18 cellular contexts compared by ENCODE assay signal in genomic region chr18:50902797-50903196, GRCh38. TPM values are rescaled to one million over a fixed set of nuclear protein-coding genes. Genes with fewer than 3 reads are reported as not detected.
DNase-seq lines count a peak whose midpoint lies in the region; ATAC-seq and TF ChIP-seq lines count a peak whose summit lies in the region.
"Had no signal": no experiment of that assay in that cellular context is flagged by ENCODE, and none has a peak within 500 bp of the region (broad histone marks: within the 10 kb centered on the region; RNA-seq: fewer than 3 reads in every experiment).

No MANE protein-coding gene starts in this region.

- H2BK15ac ChIP-seq in H9 (ENCODE audit: low read depth, low read length) = no peak overlapping the region

- H3K23ac ChIP-seq in H9 (ENCODE audit: insufficient read length, low read depth, low read length) = no peak overlapping the region

- no peak overlapping the region for H4K91ac ChIP-seq in H9 (ENCODE audit: insufficient read length, low read depth, low read length)

- H3K4ac ChIP-seq in H9 (ENCODE audit: low read depth, low read length) = no peak overlapping the region

- no peak overlapping the region for H3K18ac ChIP-seq in H9 (ENCODE audit: insufficient read length, low read depth, low read length)

- in situ Hi-C loops in GM13977 (cut with MboI; ENCODE audit: low pct_unique_long_range_greater_than_20kb, low sequenced_read_pairs, unreplicated experiment) = no loop called here

- H3K36me3 Mint-ChIP-seq in activated naive CD4-positive, alpha-beta T cell treated with anti-CD3 and anti-CD28 coated beads, Interleukin-2, amount 50 U/mL, for 24 hours = peaks cover 42% of the 10 kb centered on the region
- H3K36me3 Mint-ChIP-seq in activated T-helper 2 cell treated with anti-CD3 and anti-CD28 coated beads, Interferon-gamma antibody, Interleukin-2, Interleukin-4, amounts not matched to agents 10 μg/mL and 5 μg/mL and 100 μg/mL, durations not matched to agents 14 hours and 24 hours and 36 hours (ENCODE audit: low read depth) = peaks cover 74% of the 10 kb centered on the region
- peaks cover 49 to 60% (median 56%) of the 10 kb centered on the region in 3 experiments for H3K36me3 Mint-ChIP-seq in H9 (ENCODE audit: insufficient read depth in 1 of 3, low read depth in 3 of 3)

- H4K5ac ChIP-seq in H9 (ENCODE audit: insufficient read length, low read depth, low read length) = no peak overlapping the region

- no peak overlapping the region for H2AK5ac ChIP-seq in H9 (ENCODE audit: insufficient read length, low read length)

- no peaks in the 10 kb centered on the region for H3K4me1 ChIP-seq in upper lobe of right lung
- H3K4me1 ChIP-seq in H9 (ENCODE audit: insufficient read depth, low read length) = no peaks in the 10 kb centered on the region

- no CpG with 5 or more reads among the region's 1 CpG for WGBS in H9 (ENCODE audit: extremely low coverage, insufficient read length, low lambda C conversion rate)

- H3K9me3 Mint-ChIP-seq in activated naive CD4-positive, alpha-beta T cell treated with anti-CD3 and anti-CD28 coated beads, Interleukin-2, amount 50 U/mL, for 24 hours = no peaks in the 10 kb centered on the region
- peaks cover 25% of the 10 kb centered on the region for H3K9me3 Mint-ChIP-seq in activated T-helper 2 cell treated with anti-CD3 and anti-CD28 coated beads, Interferon-gamma antibody, Interleukin-2, Interleukin-4, amounts not matched to agents 10 μg/mL and 5 μg/mL and 100 μg/mL, durations not matched to agents 14 hours and 24 hours and 36 hours
- peaks cover 17 to 27% of the 10 kb centered on the region in 2 experiments for H3K9me3 Mint-ChIP-seq in H9

- no peak overlapping the region for H3K4me3 ChIP-seq in upper lobe of right lung
- H3K4me3 ChIP-seq: GM23248 had no signal

- ATAC-seq in upper lobe of right lung = peak; percentile 54
- ATAC-seq: HCT116, T-cell had no signal

- H2BK5ac ChIP-seq in H9 (ENCODE audit: insufficient read length, low read length) = no peak overlapping the region

- H3K4me3 Mint-ChIP-seq in activated naive CD4-positive, alpha-beta T cell treated with anti-CD3 and anti-CD28 coated beads, Interleukin-2, amount 50 U/mL, for 24 hours = no peak overlapping the region
- H3K4me3 Mint-ChIP-seq in activated T-helper 2 cell treated with anti-CD3 and anti-CD28 coated beads, Interferon-gamma antibody, Interleukin-2, Interleukin-4, amounts not matched to agents 10 μg/mL and 5 μg/mL and 100 μg/mL, durations not matched to agents 14 hours and 24 hours and 36 hours (ENCODE audit: low read depth) = no peak overlapping the region
- H3K4me3 Mint-ChIP-seq in H9 = no peak overlapping the region
- H3K4me3 Mint-ChIP-seq: T-cell had no signal

- peaks cover 40% of the 10 kb centered on the region for H3K4me1 Mint-ChIP-seq in activated naive CD4-positive, alpha-beta T cell treated with anti-CD3 and anti-CD28 coated beads, Interleukin-2, amount 50 U/mL, for 24 hours
- H3K4me1 Mint-ChIP-seq in activated T-helper 2 cell treated with anti-CD3 and anti-CD28 coated beads, Interferon-gamma antibody, Interleukin-2, Interleukin-4, amounts not matched to agents 10 μg/mL and 5 μg/mL and 100 μg/mL, durations not matched to agents 14 hours and 24 hours and 36 hours (ENCODE audit: low read depth) = peaks cover 17% of the 10 kb centered on the region
- peaks cover 4 to 10% of the 10 kb centered on the region in 2 experiments for H3K4me1 Mint-ChIP-seq in H9

- H3K36me3 ChIP-seq in upper lobe of right lung = no peaks in the 10 kb centered on the region

- TF ChIP-seq CTCF in upper lobe of right lung (IDR thresholded peaks at IDR 0.05) (no peak), GM13977 (IDR thresholded peaks at IDR 0.05; ENCODE audit: extremely low read depth, insufficient read depth, missing control alignments) (no peak), H9 (conservative IDR thresholded peaks at IDR 0.05) (no peak)

- no peak overlapping the region for H2BK120ac ChIP-seq in H9 (ENCODE audit: low read depth, low read length, poor library complexity, severe bottlenecking)

- H3K27me3 ChIP-seq in upper lobe of right lung (no peaks in the 10 kb centered on the region), H9 (ENCODE audit: insufficient read depth, low read length) (no peaks in the 10 kb centered on the region)

- DNase-seq in activated naive CD4-positive, alpha-beta T cell treated with Interleukin-2 at 50 U/mL for 16 hours = no peak
- DNase-seq in HuH-7 (ENCODE audit: low spot score) (peak; percentile 20), upper lobe of right lung (no peak), erythroblast (lab: John Stamatoyannopoulos, UW) (no peak), GM13977 (ENCODE audit: low spot score) (no peak), H9 (no peak)
- DNase-seq in activated T-helper 2 cell treated with anti-CD3 and anti-CD28 coated beads, Interferon-gamma antibody, Interleukin-2, Interleukin-4, amounts not matched to agents 10 μg/mL and 5 μg/mL and 100 μg/mL, durations not matched to agents 14 hours and 24 hours and 36 hours (ENCODE audit: low spot score) = no peak
- DNase-seq: DMS79 treated with DMSO at 0.1 percent for 48 hours, GM23248, NCI-H1048, NCI-H1694, NCI-H2171, SK-N-SH, T-cell had no signal

- intact Hi-C loops in activated T-helper 2 cell treated with anti-CD3 and anti-CD28 coated beads, Interferon-gamma antibody, Interleukin-2, Interleukin-4, amounts not matched to agents 10 μg/mL and 5 μg/mL and 100 μg/mL, durations not matched to agents 14 hours and 24 hours and 36 hours (cut with micrococcal nuclease) = loop anchor here (5.0 kb wide), 1 partner anchor 40 kb away; no protein-coding TSS in a partner anchor
- intact Hi-C loops in upper lobe of right lung (cut with DNase I) = no loop called here

- H3K14ac ChIP-seq in H9 (ENCODE audit: insufficient read depth, low read length) = no peak overlapping the region

- H3K9ac ChIP-seq in H9 (ENCODE audit: extremely low read depth, insufficient read length, low read length) = no peak overlapping the region
- H3K9ac ChIP-seq: GM23248, KMS-11, SK-N-SH had no signal

- no peak for TF ChIP-seq POLR2A in erythroblast (IDR thresholded peaks at IDR 0.05; ENCODE audit: low read length)

- peak overlapping the region; percentile 11 for H3K27ac Mint-ChIP-seq in activated naive CD4-positive, alpha-beta T cell treated with anti-CD3 and anti-CD28 coated beads, Interleukin-2, amount 50 U/mL, for 24 hours
- peak overlapping the region; percentile 47 for H3K27ac Mint-ChIP-seq in activated T-helper 2 cell treated with anti-CD3 and anti-CD28 coated beads, Interferon-gamma antibody, Interleukin-2, Interleukin-4, amounts not matched to agents 10 μg/mL and 5 μg/mL and 100 μg/mL, durations not matched to agents 14 hours and 24 hours and 36 hours
- peak overlapping the region in 1 of 3 experiments; percentile 12; a peak in 1 of 7 replicates for H3K27ac Mint-ChIP-seq in H9
- H3K27ac Mint-ChIP-seq: T-cell had no signal

- peaks cover 2% of the 10 kb centered on the region for H3K79me1 ChIP-seq in H9 (ENCODE audit: insufficient read depth, low read depth, low read length, poor library complexity, severe bottlenecking)

- no peaks in the 10 kb centered on the region for H3K27me3 Mint-ChIP-seq in activated naive CD4-positive, alpha-beta T cell treated with anti-CD3 and anti-CD28 coated beads, Interleukin-2, amount 50 U/mL, for 24 hours
- no peaks in the 10 kb centered on the region for H3K27me3 Mint-ChIP-seq in activated T-helper 2 cell treated with anti-CD3 and anti-CD28 coated beads, Interferon-gamma antibody, Interleukin-2, Interleukin-4, amounts not matched to agents 10 μg/mL and 5 μg/mL and 100 μg/mL, durations not matched to agents 14 hours and 24 hours and 36 hours (ENCODE audit: low read depth)
- no peaks in the 10 kb centered on the region for H3K27me3 Mint-ChIP-seq in H9 (ENCODE audit: low read depth)
- H3K27me3 Mint-ChIP-seq: T-cell had no signal

- H2BK12ac ChIP-seq in H9 (ENCODE audit: insufficient read length, low read depth, low read length) = no peak overlapping the region

- H3K56ac ChIP-seq in H9 (ENCODE audit: insufficient read length, low read depth, low read length) = no peak overlapping the region

- H3K27ac ChIP-seq in upper lobe of right lung (no peak overlapping the region), H9 (ENCODE audit: insufficient read length, low read depth, low read length) (no peak overlapping the region)
- H3K27ac ChIP-seq: C4-2B, GM23248, KMS-11 had no signal

- no peaks in the 10 kb centered on the region for H4K20me1 ChIP-seq in H9 (ENCODE audit: control insufficient read depth, insufficient read depth, insufficient read length)

- no peaks in the 10 kb centered on the region for H3K9me3 ChIP-seq in upper lobe of right lung
- peaks cover 7% of the 10 kb centered on the region for H3K9me3 ChIP-seq in H9 (ENCODE audit: control insufficient read depth, low read depth, low read length)
- H3K9me3 ChIP-seq: SK-N-SH had no signal

- H3T11ph ChIP-seq in H9 (ENCODE audit: low read length) = no peak overlapping the region

- H2AFZ ChIP-seq in H9 (ENCODE audit: low read length) = no peak overlapping the region
- H2AFZ ChIP-seq: GM23248 had no signal

- H4K8ac ChIP-seq in H9 (replicated peaks; ENCODE audit: insufficient read length, low read depth, low read length) = no peak overlapping the region

- H3K79me2 ChIP-seq in H9 (ENCODE audit: insufficient read depth, low read length) = no peaks in the 10 kb centered on the region

- no peak overlapping the region for H2BK20ac ChIP-seq in H9 (ENCODE audit: low read depth, low read length, poor library complexity, severe bottlenecking)

- no peaks in the 10 kb centered on the region for H3K23me2 ChIP-seq in H9 (ENCODE audit: insufficient read length, low read depth, low read length, poor library complexity, severe bottlenecking)

- H3K4me2 ChIP-seq in H9 (ENCODE audit: insufficient read depth, insufficient read length, low read length) = no peak overlapping the region
- H3K4me2 ChIP-seq: KMS-11, SK-N-SH had no signal

RNA-seq across cellular contexts. Expression of gene ME2, which starts 23.9 kb away (rescaled TPM):
- total RNA-seq in activated T-helper 2 cell treated with anti-CD3 and anti-CD28 coated beads, Interferon-gamma antibody, Interleukin-2, Interleukin-4, amounts not matched to agents 10 μg/mL and 5 μg/mL and 100 μg/mL, durations not matched to agents 14 hours and 24 hours and 36 hours = 115 and 117 TPM in 2 replicates
- total RNA-seq in upper lobe of right lung = 40.5 TPM
- total RNA-seq in H9 (2021) = 46.4 and 49.4 TPM in 2 replicates
